Comparison of ENCODE assay signal across 20 cellular contexts in the genomic region with DNA sequence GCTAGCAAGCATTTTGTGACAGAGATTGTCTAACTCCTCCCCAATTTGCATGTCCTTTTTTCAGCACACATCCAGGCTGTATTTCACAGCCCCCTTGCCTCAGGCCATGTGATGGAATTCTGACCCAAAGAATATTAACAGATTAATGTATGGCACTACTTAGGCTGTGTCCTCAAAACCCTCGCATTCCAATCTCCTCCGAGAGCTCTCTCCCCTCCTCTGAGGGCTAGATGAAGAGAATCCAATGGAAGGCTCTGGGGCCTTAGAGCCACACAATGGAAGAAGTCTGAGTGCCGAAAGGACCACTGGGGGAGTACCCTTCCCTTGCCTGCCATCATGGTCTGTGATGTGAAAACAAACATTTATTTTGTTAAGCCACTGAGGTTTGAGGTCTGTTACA. TPM values are rescaled to one million over a fixed set of nuclear protein-coding genes. Genes with fewer than 3 reads are reported as not detected.
"Had no signal": no experiment of that assay in that cellular context is flagged by ENCODE, and none has a peak within 500 bp of the region (broad histone marks: within the 10 kb centered on the region; RNA-seq: fewer than 3 reads in every experiment).

No MANE protein-coding gene starts in this region.

- H3K36me3 Mint-ChIP-seq: natural killer cell treated with Interleukin-12 subunit alpha and Interleukin-12 subunit beta and Interleukin-15 and Interleukin-18, amount 100 ng/mL, for 72 hours; neural progenitor cell had no signal

- H3K9me3 Mint-ChIP-seq: natural killer cell treated with Interleukin-12 subunit alpha and Interleukin-12 subunit beta and Interleukin-15 and Interleukin-18, amount 100 ng/mL, for 72 hours; neural progenitor cell had no signal

- H3K27me3 ChIP-seq: gastrocnemius medialis, neural progenitor cell, pancreas, suprapubic skin, thyroid gland, upper lobe of left lung, uterus had no signal

- H3K9me3 ChIP-seq: gastrocnemius medialis, pancreas, suprapubic skin, thyroid gland, upper lobe of left lung, uterus had no signal

- ATAC-seq: gastrocnemius medialis; left lobe of liver; natural killer cell treated with Interleukin-12 subunit alpha and Interleukin-12 subunit beta and Interleukin-15 and Interleukin-18, amount 100 ng/mL, for 72 hours; pancreas; right cardiac atrium; stimulated activated naive CD8-positive, alpha-beta T cell treated with anti-CD3 and anti-CD28 coated beads, Interleukin-15, Interleukin-2, amounts not matched to agents 100 U/mL and 50 U/mL, for 24 hours had no signal

- H3K4me3 Mint-ChIP-seq: natural killer cell treated with Interleukin-12 subunit alpha and Interleukin-12 subunit beta and Interleukin-15 and Interleukin-18, amount 100 ng/mL, for 72 hours; neural progenitor cell had no signal

- H3K27ac Mint-ChIP-seq: natural killer cell treated with Interleukin-12 subunit alpha and Interleukin-12 subunit beta and Interleukin-15 and Interleukin-18, amount 100 ng/mL, for 72 hours; neural progenitor cell; progenitor cell of endocrine pancreas had no signal

- H3K4me3 ChIP-seq: coronary artery, dorsolateral prefrontal cortex, gastrocnemius medialis, neural progenitor cell, pancreas, smooth muscle cell, suprapubic skin, thyroid gland, upper lobe of left lung, uterus had no signal

- H3K27ac ChIP-seq: coronary artery, dorsolateral prefrontal cortex, neural progenitor cell, pancreas, suprapubic skin, thyroid gland had no signal

- DNase-seq: dorsolateral prefrontal cortex; effector CD8-positive, alpha-beta T cell; gastrocnemius medialis; islet precursor cell; mammary epithelial cell; nucleus accumbens; pancreas; right cardiac atrium; stimulated activated CD4-positive, alpha-beta T cell treated with anti-CD3 and anti-CD28 coated beads, Interleukin-2, amount 100 ng/mL, for 48 hours; stimulated activated naive CD8-positive, alpha-beta T cell treated with anti-CD3 and anti-CD28 coated beads, Interleukin-15, Interleukin-2, amounts not matched to agents 100 U/mL and 50 U/mL, for 24 hours; thyroid gland; upper lobe of left lung; uterus had no signal

- H3K4me1 ChIP-seq: pancreas, uterus had no signal

- H3K36me3 ChIP-seq: gastrocnemius medialis, neural progenitor cell, pancreas, suprapubic skin, thyroid gland, upper lobe of left lung, uterus had no signal

RNA-seq across cellular contexts. Expression of gene NNMT, which starts 13.7 kb away (rescaled TPM):
- total RNA-seq: natural killer cell treated with Interleukin-12 subunit alpha and Interleukin-12 subunit beta and Interleukin-15 and Interleukin-18, amount 100 ng/mL, for 72 hours had no signal
